In genomic region chr14:63727736-63728728, GRCh38 we compare ENCODE assay signal across 1 cellular context.
A peak's percentile ranks its signal among the peaks of the same experiment; 100 is the strongest.
TF ChIP-seq lines count a peak whose summit lies in the region.

Gene SGPP1, minus strand, starts transcription at chr14:63728065. Its CDS starts 121 bp downstream, at chr14:63727944.

TF ChIP-seq in GM12878, 131 proteins besides CTCF, POLR2A, EP300 and RAD21 (continued from another document and continues in another):
- TF ChIP-seq, protein P1, sequence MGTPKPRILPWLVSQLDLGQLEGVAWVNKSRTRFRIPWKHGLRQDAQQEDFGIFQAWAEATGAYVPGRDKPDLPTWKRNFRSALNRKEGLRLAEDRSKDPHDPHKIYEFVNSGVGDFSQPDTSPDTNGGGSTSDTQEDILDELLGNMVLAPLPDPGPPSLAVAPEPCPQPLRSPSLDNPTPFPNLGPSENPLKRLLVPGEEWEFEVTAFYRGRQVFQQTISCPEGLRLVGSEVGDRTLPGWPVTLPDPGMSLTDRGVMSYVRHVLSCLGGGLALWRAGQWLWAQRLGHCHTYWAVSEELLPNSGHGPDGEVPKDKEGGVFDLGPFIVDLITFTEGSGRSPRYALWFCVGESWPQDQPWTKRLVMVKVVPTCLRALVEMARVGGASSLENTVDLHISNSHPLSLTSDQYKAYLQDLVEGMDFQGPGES (IDR thresholded peaks at IDR 0.05) = no peak
- TF ChIP-seq POLR2AphosphoS2 (IDR thresholded peaks at IDR 0.05; ENCODE audit: low read depth, low read length) (0 out of 2 replicates have a peak, but pooled peaks have one; percentile 50), CEBPB (IDR thresholded peaks at IDR 0.05; ENCODE audit: borderline replicate concordance in 1 of 2, low read depth in 2 of 2, low read length in 2 of 2) (peak in 1 of 2 experiments; percentile 69; a peak in 1 of 4 replicates), GATAD2B (conservative IDR thresholded peaks at IDR 0.05; ENCODE audit: low read depth) (peak; percentile 60; the same call in 1 of the 2 replicates), ZBED1 (IDR thresholded peaks at IDR 0.05; ENCODE audit: borderline replicate concordance) (no peak), SMC3 (IDR thresholded peaks at IDR 0.05; ENCODE audit: borderline replicate concordance, low read length) (peak; percentile 51; the same call in 1 of the 2 replicates), TCF12 (IDR thresholded peaks at IDR 0.05; ENCODE audit: low read depth, low read length) (peak; percentile 21; the same call in 1 of the 2 replicates), PAX5 (IDR thresholded peaks at IDR 0.05; ENCODE audit: borderline replicate concordance, low read depth, low read length) (peak; percentile 39; the same call in 1 of the 2 replicates), BMI1 (IDR thresholded peaks at IDR 0.05; ENCODE audit: borderline replicate concordance) (no peak), RCOR1 (conservative IDR thresholded peaks at IDR 0.05; ENCODE audit: low read depth, low read length) (no peak), SMARCA5 (IDR thresholded peaks at IDR 0.05) (peak; percentile 54; the same call in 1 of the 2 replicates), LARP7 (IDR thresholded peaks at IDR 0.05) (peak; percentile 84; the same call in 1 of the 2 replicates), E4F1 (IDR thresholded peaks at IDR 0.05; ENCODE audit: borderline replicate concordance, partially characterized antibody) (no peak), PML (IDR thresholded peaks at IDR 0.05; ENCODE audit: low read length) (no peak), POLR2AphosphoS5 (IDR thresholded peaks at IDR 0.05; ENCODE audit: low read length) (peak; percentile 78), PRDM15 (CRISPR knock-in tag; IDR thresholded peaks at IDR 0.05) (no peak), BHLHE40 (IDR thresholded peaks at IDR 0.05; ENCODE audit: borderline replicate concordance in 1 of 2, low read depth in 2 of 2, low read length in 1 of 2) (peak in 1 of 2 experiments; percentile 51; a peak in 1 of 4 replicates), EGR1 (IDR thresholded peaks at IDR 0.05; ENCODE audit: borderline replicate concordance in 1 of 2, low read depth in 2 of 2, low read length in 2 of 2) (no peak), EED (IDR thresholded peaks at IDR 0.05; ENCODE audit: low read depth) (peak; percentile 13; the same call in 1 of the 2 replicates), IRF4 (IDR thresholded peaks at IDR 0.05; ENCODE audit: low read depth, low read length) (no peak), NFIC (IDR thresholded peaks at IDR 0.05; ENCODE audit: low read depth, low read length) (no peak), YY1 (IDR thresholded peaks at IDR 0.05; ENCODE audit: low read depth, low read length) (peak; percentile 63), RELA (IDR thresholded peaks at IDR 0.05; ENCODE audit: borderline replicate concordance, partially characterized antibody) (no peak), SMAD5 (IDR thresholded peaks at IDR 0.05; ENCODE audit: low read depth) (no peak), JUNB (IDR thresholded peaks at IDR 0.05) (no peak), SIX5 (IDR thresholded peaks at IDR 0.05; ENCODE audit: low read depth, low read length, severe bottlenecking) (no peak), MTA2 (IDR thresholded peaks at IDR 0.05; ENCODE audit: low read depth) (peak; percentile 55; the same call in 1 of the 2 replicates), CBX5 (IDR thresholded peaks at IDR 0.05; ENCODE audit: low read depth) (no peak; the same call in 1 of the 2 replicates), E2F4 (IDR thresholded peaks at IDR 0.05; ENCODE audit: low read depth, low read length) (no peak), STAT1 (conservative IDR thresholded peaks at IDR 0.05) (0 out of 2 replicates have a peak, but pooled peaks have one; percentile 25), JUND (IDR thresholded peaks at IDR 0.05; ENCODE audit: low read depth, low read length) (no peak), RBBP5 (conservative IDR thresholded peaks at IDR 0.05) (no peak), FOXM1 (IDR thresholded peaks at IDR 0.05; ENCODE audit: low read depth, low read length) (0 out of 2 replicates have a peak, but pooled peaks have one; percentile 26), IKZF2 (IDR thresholded peaks at IDR 0.05) (peak; percentile 38 to 45; a peak in 3 of 4 replicates), IKZF1 (conservative IDR thresholded peaks at IDR 0.05) (peak; percentile 67), POU2F2 (IDR thresholded peaks at IDR 0.05; ENCODE audit: borderline replicate concordance, low read depth, low read length) (peak; percentile 51; the same call in 1 of the 3 replicates)
- TF ChIP-seq, protein P2, sequence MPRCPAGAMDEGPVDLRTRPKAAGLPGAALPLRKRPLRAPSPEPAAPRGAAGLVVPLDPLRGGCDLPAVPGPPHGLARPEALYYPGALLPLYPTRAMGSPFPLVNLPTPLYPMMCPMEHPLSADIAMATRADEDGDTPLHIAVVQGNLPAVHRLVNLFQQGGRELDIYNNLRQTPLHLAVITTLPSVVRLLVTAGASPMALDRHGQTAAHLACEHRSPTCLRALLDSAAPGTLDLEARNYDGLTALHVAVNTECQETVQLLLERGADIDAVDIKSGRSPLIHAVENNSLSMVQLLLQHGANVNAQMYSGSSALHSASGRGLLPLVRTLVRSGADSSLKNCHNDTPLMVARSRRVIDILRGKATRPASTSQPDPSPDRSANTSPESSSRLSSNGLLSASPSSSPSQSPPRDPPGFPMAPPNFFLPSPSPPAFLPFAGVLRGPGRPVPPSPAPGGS (IDR thresholded peaks at IDR 0.05; ENCODE audit: borderline replicate concordance, insufficient read depth, low read depth, low read length, poor library complexity, severe bottlenecking) = no peak
- TF ChIP-seq, protein P3, sequence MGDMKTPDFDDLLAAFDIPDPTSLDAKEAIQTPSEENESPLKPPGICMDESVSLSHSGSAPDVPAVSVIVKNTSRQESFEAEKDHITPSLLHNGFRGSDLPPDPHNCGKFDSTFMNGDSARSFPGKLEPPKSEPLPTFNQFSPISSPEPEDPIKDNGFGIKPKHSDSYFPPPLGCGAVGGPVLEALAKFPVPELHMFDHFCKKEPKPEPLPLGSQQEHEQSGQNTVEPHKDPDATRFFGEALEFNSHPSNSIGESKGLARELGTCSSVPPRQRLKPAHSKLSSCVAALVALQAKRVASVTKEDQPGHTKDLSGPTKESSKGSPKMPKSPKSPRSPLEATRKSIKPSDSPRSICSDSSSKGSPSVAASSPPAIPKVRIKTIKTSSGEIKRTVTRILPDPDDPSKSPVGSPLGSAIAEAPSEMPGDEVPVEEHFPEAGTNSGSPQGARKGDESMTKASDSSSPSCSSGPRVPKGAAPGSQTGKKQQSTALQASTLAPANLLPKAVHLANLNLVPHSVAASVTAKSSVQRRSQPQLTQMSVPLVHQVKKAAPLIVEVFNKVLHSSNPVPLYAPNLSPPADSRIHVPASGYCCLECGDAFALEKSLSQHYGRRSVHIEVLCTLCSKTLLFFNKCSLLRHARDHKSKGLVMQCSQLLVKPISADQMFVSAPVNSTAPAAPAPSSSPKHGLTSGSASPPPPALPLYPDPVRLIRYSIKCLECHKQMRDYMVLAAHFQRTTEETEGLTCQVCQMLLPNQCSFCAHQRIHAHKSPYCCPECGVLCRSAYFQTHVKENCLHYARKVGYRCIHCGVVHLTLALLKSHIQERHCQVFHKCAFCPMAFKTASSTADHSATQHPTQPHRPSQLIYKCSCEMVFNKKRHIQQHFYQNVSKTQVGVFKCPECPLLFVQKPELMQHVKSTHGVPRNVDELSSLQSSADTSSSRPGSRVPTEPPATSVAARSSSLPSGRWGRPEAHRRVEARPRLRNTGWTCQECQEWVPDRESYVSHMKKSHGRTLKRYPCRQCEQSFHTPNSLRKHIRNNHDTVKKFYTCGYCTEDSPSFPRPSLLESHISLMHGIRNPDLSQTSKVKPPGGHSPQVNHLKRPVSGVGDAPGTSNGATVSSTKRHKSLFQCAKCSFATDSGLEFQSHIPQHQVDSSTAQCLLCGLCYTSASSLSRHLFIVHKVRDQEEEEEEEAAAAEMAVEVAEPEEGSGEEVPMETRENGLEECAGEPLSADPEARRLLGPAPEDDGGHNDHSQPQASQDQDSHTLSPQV (IDR thresholded peaks at IDR 0.05) = no peak
- TF ChIP-seq, protein P4, sequence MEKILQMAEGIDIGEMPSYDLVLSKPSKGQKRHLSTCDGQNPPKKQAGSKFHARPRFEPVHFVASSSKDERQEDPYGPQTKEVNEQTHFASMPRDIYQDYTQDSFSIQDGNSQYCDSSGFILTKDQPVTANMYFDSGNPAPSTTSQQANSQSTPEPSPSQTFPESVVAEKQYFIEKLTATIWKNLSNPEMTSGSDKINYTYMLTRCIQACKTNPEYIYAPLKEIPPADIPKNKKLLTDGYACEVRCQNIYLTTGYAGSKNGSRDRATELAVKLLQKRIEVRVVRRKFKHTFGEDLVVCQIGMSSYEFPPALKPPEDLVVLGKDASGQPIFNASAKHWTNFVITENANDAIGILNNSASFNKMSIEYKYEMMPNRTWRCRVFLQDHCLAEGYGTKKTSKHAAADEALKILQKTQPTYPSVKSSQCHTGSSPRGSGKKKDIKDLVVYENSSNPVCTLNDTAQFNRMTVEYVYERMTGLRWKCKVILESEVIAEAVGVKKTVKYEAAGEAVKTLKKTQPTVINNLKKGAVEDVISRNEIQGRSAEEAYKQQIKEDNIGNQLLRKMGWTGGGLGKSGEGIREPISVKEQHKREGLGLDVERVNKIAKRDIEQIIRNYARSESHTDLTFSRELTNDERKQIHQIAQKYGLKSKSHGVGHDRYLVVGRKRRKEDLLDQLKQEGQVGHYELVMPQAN (conservative IDR thresholded peaks at IDR 0.05) = peak; percentile 69
- TF ChIP-seq, protein P5, sequence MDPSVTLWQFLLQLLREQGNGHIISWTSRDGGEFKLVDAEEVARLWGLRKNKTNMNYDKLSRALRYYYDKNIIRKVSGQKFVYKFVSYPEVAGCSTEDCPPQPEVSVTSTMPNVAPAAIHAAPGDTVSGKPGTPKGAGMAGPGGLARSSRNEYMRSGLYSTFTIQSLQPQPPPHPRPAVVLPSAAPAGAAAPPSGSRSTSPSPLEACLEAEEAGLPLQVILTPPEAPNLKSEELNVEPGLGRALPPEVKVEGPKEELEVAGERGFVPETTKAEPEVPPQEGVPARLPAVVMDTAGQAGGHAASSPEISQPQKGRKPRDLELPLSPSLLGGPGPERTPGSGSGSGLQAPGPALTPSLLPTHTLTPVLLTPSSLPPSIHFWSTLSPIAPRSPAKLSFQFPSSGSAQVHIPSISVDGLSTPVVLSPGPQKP (IDR thresholded peaks at IDR 0.05; ENCODE audit: low read depth, low read length) = 0 out of 2 replicates have a peak, but pooled peaks have one; percentile 20
- TF ChIP-seq, protein P6, sequence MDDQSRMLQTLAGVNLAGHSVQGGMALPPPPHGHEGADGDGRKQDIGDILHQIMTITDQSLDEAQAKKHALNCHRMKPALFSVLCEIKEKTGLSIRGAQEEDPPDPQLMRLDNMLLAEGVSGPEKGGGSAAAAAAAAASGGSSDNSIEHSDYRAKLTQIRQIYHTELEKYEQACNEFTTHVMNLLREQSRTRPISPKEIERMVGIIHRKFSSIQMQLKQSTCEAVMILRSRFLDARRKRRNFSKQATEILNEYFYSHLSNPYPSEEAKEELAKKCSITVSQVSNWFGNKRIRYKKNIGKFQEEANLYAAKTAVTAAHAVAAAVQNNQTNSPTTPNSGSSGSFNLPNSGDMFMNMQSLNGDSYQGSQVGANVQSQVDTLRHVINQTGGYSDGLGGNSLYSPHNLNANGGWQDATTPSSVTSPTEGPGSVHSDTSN (IDR thresholded peaks at IDR 0.05; ENCODE audit: insufficient replicate concordance, low read depth, low read length) = no peak
